Comparison of ENCODE assay signal across 1 cellular context in the genomic region with DNA sequence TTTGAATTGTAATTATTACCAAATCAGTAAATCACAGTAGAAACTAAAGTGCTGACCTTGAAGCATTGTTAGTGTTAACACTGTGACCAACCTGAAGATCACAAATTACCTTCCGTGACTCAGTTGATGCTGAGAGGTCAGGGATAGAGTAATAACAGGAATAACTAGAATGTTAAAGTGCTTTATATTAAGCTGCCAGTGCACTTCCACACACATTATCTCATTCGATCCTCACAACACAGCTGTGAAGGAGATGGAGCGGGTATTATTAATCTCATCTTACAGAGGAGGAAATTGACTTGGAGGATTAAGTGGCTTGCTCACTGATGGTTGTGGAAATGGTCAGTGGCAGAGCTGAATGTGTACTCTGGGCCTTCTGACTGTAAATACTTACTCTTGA.
TF ChIP-seq lines count a peak whose summit lies in the region.

No MANE protein-coding gene starts in this region.

TF ChIP-seq in H1, 55 proteins besides CTCF, POLR2A, EP300 and RAD21:
- no peak for TF ChIP-seq SIRT6 (IDR thresholded peaks at IDR 0.05; ENCODE audit: low read length)
- TF ChIP-seq SP4 (IDR thresholded peaks at IDR 0.05; ENCODE audit: low read length) = no peak
- TF ChIP-seq HDAC6 (IDR thresholded peaks at IDR 0.05; ENCODE audit: low read depth, low read length) = no peak
- TF ChIP-seq, protein P1, sequence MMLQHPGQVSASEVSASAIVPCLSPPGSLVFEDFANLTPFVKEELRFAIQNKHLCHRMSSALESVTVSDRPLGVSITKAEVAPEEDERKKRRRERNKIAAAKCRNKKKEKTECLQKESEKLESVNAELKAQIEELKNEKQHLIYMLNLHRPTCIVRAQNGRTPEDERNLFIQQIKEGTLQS (IDR thresholded peaks at IDR 0.05; ENCODE audit: insufficient read depth, low read depth, low read length) = no peak
- TF ChIP-seq BACH1 (IDR thresholded peaks at IDR 0.05; ENCODE audit: low read length) = no peak
- TF ChIP-seq TBP (IDR thresholded peaks at IDR 0.05; ENCODE audit: low read depth, low read length) = no peak
- TF ChIP-seq NANOG (IDR thresholded peaks at IDR 0.05; ENCODE audit: insufficient read depth, low read depth, low read length, poor library complexity, severe bottlenecking) = no peak
- TF ChIP-seq ASH2L (IDR thresholded peaks at IDR 0.05; ENCODE audit: low read length) = no peak
